23 cellular contexts compared by ENCODE assay signal in genomic region chr10:86725980-86726976, GRCh38. TPM values are rescaled to one million over a fixed set of nuclear protein-coding genes. Genes with fewer than 3 reads are reported as not detected.
DNase-seq lines count a peak whose midpoint lies in the region; ATAC-seq lines count a peak whose summit lies in the region.
"Had no signal": no experiment of that assay in that cellular context is flagged by ENCODE, and none has a peak within 500 bp of the region (broad histone marks: within the 10 kb centered on the region; RNA-seq: fewer than 3 reads in every experiment).

No MANE protein-coding gene starts in this region.

- H3K4me3 ChIP-seq in skeletal muscle tissue (ENCODE audit: low read length in 3 of 3): no peak overlapping the region
- H3K4me3 ChIP-seq: BLaER1 had no signal

- H3K4me1 ChIP-seq in skeletal muscle tissue (ENCODE audit: control insufficient read depth in 3 of 3, insufficient read depth in 3 of 3, low read length in 3 of 3): peaks cover 33 to 62% (median 59%) of the 10 kb centered on the region in 3 donors

- H3K27me3 ChIP-seq in skeletal muscle tissue (ENCODE audit: control insufficient read depth in 3 of 3, insufficient read depth in 3 of 3, low read length in 3 of 3): no peaks in the 10 kb centered on the region
- H3K27me3 ChIP-seq: BLaER1 had no signal

- H3K9me3 ChIP-seq in skeletal muscle tissue (ENCODE audit: control insufficient read depth in 3 of 3, low read length in 3 of 3): no peaks in the 10 kb centered on the region
- H3K9me3 ChIP-seq: BLaER1 had no signal

- intact Hi-C loops in left cardiac atrium (cut with DNase I) (no loop called here), head of caudate nucleus (cut with DNase I) (no loop called here)

- peak; percentile 47 to 76 for ATAC-seq in left cardiac atrium
- ATAC-seq in GM18858 (IDR thresholded peaks at IDR 0.05; ENCODE audit: unreplicated experiment): no peak
- ATAC-seq: HCT116 had no signal

- H3K36me3 ChIP-seq in skeletal muscle tissue (ENCODE audit: control insufficient read depth in 3 of 3, insufficient read depth in 3 of 3, low read length in 3 of 3): peaks cover 45 to 59% (median 54%) of the 10 kb centered on the region in 3 donors
- H3K36me3 ChIP-seq: BLaER1 had no signal

- peak; percentile 11 for DNase-seq in DMS53 (lab: John Stamatoyannopoulos, UW)
- DNase-seq in DMS53 treated with DMSO at 0.1 percent for 48 hours (lab: John Stamatoyannopoulos, UW; ENCODE audit: unreplicated experiment): no peak
- no peak for DNase-seq in left cardiac atrium
- DNase-seq in mesenteric fat pad (ENCODE audit: low spot score): peak; percentile 69
- no peak for DNase-seq in NCI-H1694 treated with DMSO at 0.1 percent for 48 hours (lab: John Stamatoyannopoulos, UW)
- DNase-seq in head of caudate nucleus: no peak
- DNase-seq: ACHN; CD4-positive, alpha-beta T cell; COR-L47; DMS 273 treated with DMSO at 0.1 percent for 48 hours; NCI-H1092 treated with DMSO at 0.1 percent for 48 hours; NCI-H1436 treated with DMSO at 0.1 percent for 48 hours; NCI-H2029; NCI-H2171; NCI-H345; NCI-H524; SIG-M5 had no signal

- no peak overlapping the region for H3K9ac ChIP-seq in skeletal muscle tissue (ENCODE audit: low read depth in 1 of 3, low read length in 3 of 3)
- H3K9ac ChIP-seq: BLaER1, KMS-11 had no signal

- H3K27ac ChIP-seq in skeletal muscle tissue (ENCODE audit: low read depth, low read length): peak overlapping the region; percentile 67
- H3K27ac ChIP-seq: 22Rv1, BLaER1, KMS-11 had no signal

RNA-seq across cellular contexts. Expression of gene BMPR1A, which starts 30.1 kb away (rescaled TPM):
- total RNA-seq in left cardiac atrium (10 to 100 TPM; 46.2 to 56.8 TPM), mesenteric fat pad (43.5 TPM), skeletal muscle tissue (42.3 TPM)

RNA-seq across cellular contexts. Expression of gene LDB3, which starts 58.0 kb away (rescaled TPM):
- total RNA-seq in left cardiac atrium (100 to 1,000 TPM; 585 to 779 TPM), mesenteric fat pad (1.3 TPM), skeletal muscle tissue (87.7 TPM)

Comparison
In these comparisons a context has a peak if more than half of its experiments do, and no peak if none do; other contexts are left out.
1. DNase-seq: peak in DMS53 (single experiment) and mesenteric fat pad (single experiment); none in DMS53 treated with DMSO at 0.1 percent for 48 hours (single experiment), left cardiac atrium (single experiment), NCI-H1694 treated with DMSO at 0.1 percent for 48 hours (single experiment) and head of caudate nucleus (0 of 42).
2. RNA of gene LDB3, which starts 58.0 kb away (total RNA-seq): 585 to 779 TPM in left cardiac atrium and 87.7 TPM in skeletal muscle tissue (single experiment); 1.3 TPM in mesenteric fat pad (single experiment); every median in the first group is over 10 times any median in the second.